Comparison of ENCODE assay signal across 8 cellular contexts in the genomic region with DNA sequence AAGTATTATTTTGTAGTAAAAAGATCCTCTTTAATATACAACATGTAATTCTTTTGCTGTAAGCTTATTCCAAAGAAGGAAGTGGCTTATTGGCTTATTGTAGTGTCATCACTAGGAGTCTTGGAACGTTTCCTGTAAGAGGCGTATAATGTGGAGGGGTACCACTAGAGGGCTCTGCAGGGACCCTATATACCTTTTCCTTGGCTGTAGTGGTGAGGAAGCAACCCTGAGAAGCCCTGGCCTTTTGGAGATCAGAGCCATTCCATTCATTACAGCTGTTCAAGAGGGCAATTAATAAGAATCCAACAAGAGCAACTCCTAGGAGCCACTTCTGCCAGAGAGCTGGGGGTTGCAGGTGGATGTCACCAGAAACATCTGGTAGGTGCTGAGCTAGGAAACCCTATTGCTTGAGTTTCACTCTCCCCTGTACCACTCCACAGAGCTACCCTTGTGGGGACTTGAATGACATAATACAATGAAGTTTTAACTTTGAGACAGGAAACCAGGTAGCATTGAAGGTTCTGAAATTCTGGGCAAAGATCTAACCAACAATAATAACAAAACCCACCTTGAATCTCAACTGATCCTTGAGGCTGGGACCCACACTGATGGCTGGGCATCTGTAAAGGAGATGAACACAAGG.
DNase-seq lines count a peak whose midpoint lies in the region; ATAC-seq, FAIRE-seq and TF ChIP-seq lines count a peak whose summit lies in the region.

No MANE protein-coding gene starts in this region.

- dilution Hi-C loops in keratinocyte (cut with MboI; ENCODE audit: extremely low pct_ligation_motif_present, low sequenced_read_pairs), result no loop called here

- no peak overlapping the region for H3K4me3 Mint-ChIP-seq in CD14-positive monocyte
- peak overlapping the region; percentile 6 for H3K4me3 Mint-ChIP-seq in activated naive CD8-positive, alpha-beta T cell treated with anti-CD3 and anti-CD28 coated beads, Interleukin-2, amount 50 U/mL, for 24 hours

- peak; percentile 37 for ATAC-seq in GM18511 (IDR thresholded peaks at IDR 0.05; ENCODE audit: unreplicated experiment)
- peak; percentile 43 for ATAC-seq in HG03139 (IDR thresholded peaks at IDR 0.05; ENCODE audit: unreplicated experiment)
- peak; percentile 66 for ATAC-seq in activated naive CD8-positive, alpha-beta T cell treated with anti-CD3 and anti-CD28 coated beads, Interleukin-2, amount 50 U/mL, for 24 hours
- no peak for ATAC-seq in HG03565 (IDR thresholded peaks at IDR 0.05; ENCODE audit: unreplicated experiment)

- no peaks in the 10 kb centered on the region for H3K79me2 ChIP-seq in keratinocyte (ENCODE audit: control insufficient read depth, insufficient read depth, low read length)

- no peak overlapping the region for H3K4me3 ChIP-seq in keratinocyte (ENCODE audit: control insufficient read depth in 2 of 3, extremely low read depth in 1 of 3, insufficient read depth in 2 of 3, low read depth in 1 of 3, low read length in 3 of 3)

- H3K27me3 ChIP-seq in keratinocyte (ENCODE audit: control insufficient read depth, extremely low read depth, insufficient read depth, low read length), result no peaks in the 10 kb centered on the region

- no peak overlapping the region for H2AFZ ChIP-seq in keratinocyte (ENCODE audit: control insufficient read depth, low read length)

- no peak overlapping the region for H3K9ac ChIP-seq in keratinocyte (ENCODE audit: control insufficient read depth, extremely low read depth, insufficient read depth, low read length)

- H3K9me1 ChIP-seq in keratinocyte (ENCODE audit: control insufficient read depth, extremely low read depth, insufficient read depth, low read length), result no peaks in the 10 kb centered on the region

- no peaks in the 10 kb centered on the region for H3K36me3 ChIP-seq in keratinocyte (ENCODE audit: control insufficient read depth in 2 of 2, extremely low read depth in 1 of 2, insufficient read depth in 2 of 2, low read length in 2 of 2)

- peaks cover 0 to 12% (median 8%) of the 10 kb centered on the region in 7 donors for H3K9me3 Mint-ChIP-seq in CD14-positive monocyte
- no peaks in the 10 kb centered on the region for H3K9me3 Mint-ChIP-seq in activated naive CD8-positive, alpha-beta T cell treated with anti-CD3 and anti-CD28 coated beads, Interleukin-2, amount 50 U/mL, for 24 hours

- H3K27me3 Mint-ChIP-seq in CD14-positive monocyte (ENCODE audit: low read depth in 3 of 3), result peaks cover 11 to 24% (median 12%) of the 10 kb centered on the region in 3 donors
- H3K27me3 Mint-ChIP-seq in activated naive CD8-positive, alpha-beta T cell treated with anti-CD3 and anti-CD28 coated beads, Interleukin-2, amount 50 U/mL, for 24 hours, result peaks cover 10% of the 10 kb centered on the region

- no peak overlapping the region for H3K4me2 ChIP-seq in keratinocyte (ENCODE audit: control insufficient read depth, extremely low read depth, insufficient read depth, low read depth, low read length)

- TF ChIP-seq CTCF in CD14-positive monocyte (IDR thresholded peaks at IDR 0.05) (peak; percentile 30), keratinocyte (optimal IDR thresholded peaks at IDR 0.05 in 1 of 3, IDR thresholded peaks at IDR 0.05 in 1 of 3, conservative IDR thresholded peaks at IDR 0.05 in 1 of 3; ENCODE audit: extremely low read depth in 1 of 3, insufficient read depth in 2 of 3, low read length in 3 of 3) (peak; percentile 60 to 69 (median 63))

- peak overlapping the region in 2 of 7 donors; percentile 3 to 27 for H3K27ac Mint-ChIP-seq in CD14-positive monocyte
- H3K27ac Mint-ChIP-seq in activated naive CD8-positive, alpha-beta T cell treated with anti-CD3 and anti-CD28 coated beads, Interleukin-2, amount 50 U/mL, for 24 hours, result no peak overlapping the region

- H3K36me3 Mint-ChIP-seq in CD14-positive monocyte, result peaks cover 0 to 2% of the 10 kb centered on the region in 2 donors
- no peaks in the 10 kb centered on the region for H3K36me3 Mint-ChIP-seq in activated naive CD8-positive, alpha-beta T cell treated with anti-CD3 and anti-CD28 coated beads, Interleukin-2, amount 50 U/mL, for 24 hours (ENCODE audit: low read depth)

- H3K27ac ChIP-seq in keratinocyte (ENCODE audit: control insufficient read depth, insufficient read depth, low read length), result no peak overlapping the region

- H3K9me3 ChIP-seq in keratinocyte (ENCODE audit: control insufficient read depth, low read depth, low read length), result no peaks in the 10 kb centered on the region

- DNase-seq in CD14-positive monocyte (ENCODE audit: low spot score), result no peak
- DNase-seq in NCI-H82 treated with DMSO at 0.1 percent for 48 hours (lab: John Stamatoyannopoulos, UW; ENCODE audit: unreplicated experiment), result peak; percentile 62
- peak; percentile 34 for DNase-seq in activated naive CD8-positive, alpha-beta T cell treated with anti-CD3 and anti-CD28 coated beads, Interleukin-2, amount 50 U/mL, for 24 hours
- peak; percentile 70 for DNase-seq in keratinocyte (ENCODE audit: low read depth, low spot score)
- no peak for DNase-seq in AG08395 (ENCODE audit: low spot score)

- FAIRE-seq in keratinocyte (lab: Jason Lieb, UNC), result peak; percentile 86

- H3K4me1 Mint-ChIP-seq in CD14-positive monocyte, result peaks cover 23% of the 10 kb centered on the region
- H3K4me1 Mint-ChIP-seq in activated naive CD8-positive, alpha-beta T cell treated with anti-CD3 and anti-CD28 coated beads, Interleukin-2, amount 50 U/mL, for 24 hours, result peaks cover 33% of the 10 kb centered on the region

- no peaks in the 10 kb centered on the region for H4K20me1 ChIP-seq in keratinocyte (ENCODE audit: control insufficient read depth, extremely low read depth, insufficient read depth, low read length)

- peaks cover 45% of the 10 kb centered on the region for H3K4me1 ChIP-seq in keratinocyte (ENCODE audit: control insufficient read depth, extremely low read depth, insufficient read depth, low read length)

- intact Hi-C loops in CD14-positive monocyte (cut with micrococcal nuclease), result no loop called here

Comparison
In these comparisons a context has a peak if more than half of its experiments do, and no peak if none do; other contexts are left out.
1. DNase-seq: peak in NCI-H82 treated with DMSO at 0.1 percent for 48 hours (single experiment), activated naive CD8-positive, alpha-beta T cell treated with anti-CD3 and anti-CD28 coated beads, Interleukin-2, amount 50 U/mL, for 24 hours (single experiment) and keratinocyte (single experiment); none in CD14-positive monocyte (single experiment) and AG08395 (single experiment).